In the genomic region with DNA sequence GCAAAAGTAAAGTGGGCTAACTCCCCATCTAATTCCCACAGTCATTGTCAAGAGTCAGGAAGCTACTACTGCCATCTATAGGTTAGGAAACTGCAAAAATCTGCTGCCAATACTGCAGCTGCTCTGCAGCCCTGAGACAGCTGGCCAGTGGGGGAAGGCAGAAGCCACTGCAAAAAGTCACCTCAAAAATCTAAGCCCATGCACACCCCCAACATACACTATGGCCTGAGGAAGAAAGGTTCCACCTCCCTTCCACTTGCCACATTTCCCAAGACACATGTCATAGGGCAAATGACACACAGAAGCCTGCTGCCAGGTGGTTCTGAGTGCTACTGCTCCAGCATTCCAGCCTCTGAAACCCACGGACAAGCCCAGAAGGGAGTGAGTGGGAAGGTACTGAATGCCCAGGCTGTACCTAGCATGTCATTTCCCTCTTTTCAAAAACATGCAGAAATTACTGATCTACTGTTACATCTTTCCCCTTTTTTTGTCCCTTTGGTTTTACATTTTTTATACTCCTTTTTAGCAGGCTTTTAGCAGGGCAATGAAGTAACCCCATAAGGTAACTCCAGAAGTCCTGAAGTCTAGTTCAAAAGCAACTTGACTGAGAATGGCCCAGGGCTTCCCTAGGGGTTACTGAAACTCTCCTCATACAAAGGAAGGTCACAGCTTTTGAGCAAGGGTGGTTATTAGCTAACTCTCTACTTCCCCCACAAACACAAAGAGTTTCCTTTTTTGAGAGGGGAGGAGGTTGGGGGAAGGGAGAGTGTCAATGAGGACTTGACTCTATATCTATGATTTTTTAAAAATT, we compare ENCODE assay signal across 8 cellular contexts. TPM values are rescaled to one million over a fixed set of nuclear protein-coding genes. Genes with fewer than 3 reads are reported as not detected.
DNase-seq lines count a peak whose midpoint lies in the region; ATAC-seq and TF ChIP-seq lines count a peak whose summit lies in the region.

No MANE protein-coding gene starts in this region.

- peak; percentile 92 for ATAC-seq in GM21447 (IDR thresholded peaks at IDR 0.05; ENCODE audit: unreplicated experiment)

- peaks cover 0 to 9% (median 0%) of the 10 kb centered on the region in 11 experiments; a peak in 5 of 22 replicates for H4K20me1 ChIP-seq in BLaER1 treated with 17β-estradiol and CSF1 and Interleukin-3, amounts not matched to agents 10 nM and 100 nM

- H3K9me3 ChIP-seq in BLaER1 treated with 17β-estradiol and CSF1 and Interleukin-3, amounts not matched to agents 10 nM and 100 nM (replicated peaks in 1 of 11) = no peaks in the 10 kb centered on the region; a peak in 1 of 22 replicates
- H3K9me3 ChIP-seq in mesodermal cell (ENCODE audit: control insufficient read depth, low read length) (no peaks in the 10 kb centered on the region), colonic mucosa (no peaks in the 10 kb centered on the region), ascending aorta (no peaks in the 10 kb centered on the region)

- peak overlapping the region; percentile 58 to 98 (median 95) for H3K27ac ChIP-seq in BLaER1 treated with 17β-estradiol and CSF1 and Interleukin-3, amounts not matched to agents 10 nM and 100 nM
- H3K27ac ChIP-seq in mesodermal cell (ENCODE audit: low read depth, low read length, severe bottlenecking) (peak overlapping the region; percentile 16), colonic mucosa (no peak overlapping the region), ascending aorta (no peak overlapping the region)

- intact Hi-C loops in colonic mucosa (cut with DNase I) = no loop called here
- intact Hi-C loops in ascending aorta (cut with DNase I) = no loop called here

- peaks cover 13% of the 10 kb centered on the region for H3K36me3 Mint-ChIP-seq in chondrocyte (ENCODE audit: low read depth)

- peak; percentile 26 for DNase-seq in NCI-H460 (ENCODE audit: extremely low read depth, low read depth)
- no peak for DNase-seq in chondrocyte (ENCODE audit: low spot score)
- DNase-seq in colonic mucosa = no peak
- DNase-seq in ascending aorta (ENCODE audit: low spot score in 2 of 2) = no peak
- DNase-seq in T-helper 9 cell = no peak

- TF ChIP-seq CTCF in chondrocyte (IDR thresholded peaks at IDR 0.05) (peak; percentile 77), colonic mucosa (IDR thresholded peaks at IDR 0.05) (no peak), ascending aorta (IDR thresholded peaks at IDR 0.05) (no peak)

- H3K36me3 ChIP-seq in BLaER1 treated with 17β-estradiol and CSF1 and Interleukin-3, amounts not matched to agents 10 nM and 100 nM = peaks cover 24 to 64% (median 49%) of the 10 kb centered on the region in 11 experiments
- H3K36me3 ChIP-seq in mesodermal cell (ENCODE audit: control insufficient read depth, insufficient read depth, low read length) (peaks cover 34% of the 10 kb centered on the region), colonic mucosa (no peaks in the 10 kb centered on the region), ascending aorta (peaks cover 16 to 39% of the 10 kb centered on the region in 2 donors)

- peak overlapping the region; percentile 88 to 97 (median 93) for H3K4me2 ChIP-seq in BLaER1 treated with 17β-estradiol and CSF1 and Interleukin-3, amounts not matched to agents 10 nM and 100 nM

- WGBS in mesodermal cell (ENCODE audit: insufficient coverage in 2 of 2), 2 experiments = 60% methylated on average over 1 of the region's 1 CpG; no CpG with 5 or more reads in 1 of the 2 experiments

- H3K4me3 Mint-ChIP-seq in chondrocyte (ENCODE audit: unreplicated experiment) = no peak overlapping the region

- H3K27me3 ChIP-seq in BLaER1 treated with 17β-estradiol and CSF1 and Interleukin-3, amounts not matched to agents 10 nM and 100 nM = no peaks in the 10 kb centered on the region
- H3K27me3 ChIP-seq in colonic mucosa (no peaks in the 10 kb centered on the region), ascending aorta (no peaks in the 10 kb centered on the region)

- no peaks in the 10 kb centered on the region for H3K9me3 Mint-ChIP-seq in chondrocyte (ENCODE audit: low read depth)

- peak overlapping the region; percentile 13 for H3K27ac Mint-ChIP-seq in chondrocyte (ENCODE audit: unreplicated experiment)

- peak overlapping the region; percentile 20 to 87 (median 81); a peak in 21 of 22 replicates for H3K9ac ChIP-seq in BLaER1 treated with 17β-estradiol and CSF1 and Interleukin-3, amounts not matched to agents 10 nM and 100 nM
- no peak overlapping the region for H3K9ac ChIP-seq in colonic mucosa (ENCODE audit: low read depth in 2 of 2, low read length in 2 of 2)

- H3K4me3 ChIP-seq in BLaER1 treated with 17β-estradiol and CSF1 and Interleukin-3, amounts not matched to agents 10 nM and 100 nM = peak overlapping the region; percentile 4 to 61 (median 46); a peak in 15 of 20 replicates
- H3K4me3 ChIP-seq in mesodermal cell (ENCODE audit: extremely low read depth, insufficient read depth, low read length, poor library complexity, severe bottlenecking) (no peak overlapping the region), colonic mucosa (no peak overlapping the region), ascending aorta (no peak overlapping the region)

- H3K27me3 Mint-ChIP-seq in chondrocyte (ENCODE audit: low read depth) = no peaks in the 10 kb centered on the region

- H3K4me1 ChIP-seq in BLaER1 treated with 17β-estradiol and CSF1 and Interleukin-3, amounts not matched to agents 10 nM and 100 nM = peaks cover 35 to 70% (median 50%) of the 10 kb centered on the region in 10 experiments
- H3K4me1 ChIP-seq in mesodermal cell (ENCODE audit: control insufficient read depth, insufficient read depth, low read length, poor library complexity, severe bottlenecking) (peaks cover 18% of the 10 kb centered on the region), colonic mucosa (no peaks in the 10 kb centered on the region), ascending aorta (no peaks in the 10 kb centered on the region)

- peaks cover 37% of the 10 kb centered on the region for H3K4me1 Mint-ChIP-seq in chondrocyte (ENCODE audit: low read depth)

RNA-seq across cellular contexts. Expression of a gene that starts 36.8 kb away (rescaled TPM):
- 15.0 and 16.7 TPM in 2 replicates for total RNA-seq in NCI-H460 (2014; rRNA removed; shearing (Covaris generic))
- 19.1 and 23.6 TPM in 2 replicates for polyA plus RNA-seq in NCI-H460 (2014; cell fraction: nucleus; rRNA removed)
- total RNA-seq in chondrocyte (44.4 to 55.6 TPM (median 45.8 TPM) in 3 replicates), colonic mucosa (10 to 100 TPM; 71.6 to 82.5 TPM), ascending aorta (34.7 TPM)
- polyA plus RNA-seq in mesodermal cell (2013, experiment 1 of 2) = 33.5 TPM
- polyA plus RNA-seq in mesodermal cell (2013, experiment 2 of 2) = 27.7 TPM

RNA-seq across cellular contexts. Expression of a gene that starts 45.7 kb away (rescaled TPM):
- total RNA-seq in NCI-H460 (2014; rRNA removed; shearing (Covaris generic)) = not detected in 2 replicates
- polyA plus RNA-seq in NCI-H460 (2014; cell fraction: nucleus; rRNA removed) = not detected in 2 replicates
- total RNA-seq in chondrocyte = not detected in 3 replicates
- not detected for polyA plus RNA-seq in mesodermal cell (2013, experiment 1 of 2)
- not detected for polyA plus RNA-seq in mesodermal cell (2013, experiment 2 of 2)
- total RNA-seq in colonic mucosa = not detected
- not detected for total RNA-seq in ascending aorta

RNA-seq across cellular contexts. Expression of a gene that starts 59.0 kb away (rescaled TPM):
- 7.3 and 7.8 TPM in 2 replicates for total RNA-seq in NCI-H460 (2014; rRNA removed; shearing (Covaris generic))
- polyA plus RNA-seq in NCI-H460 (2014; cell fraction: nucleus; rRNA removed) = 11.4 and 12.5 TPM in 2 replicates
- total RNA-seq in chondrocyte = 17.8 to 18.3 TPM (median 18.3 TPM) in 3 replicates
- polyA plus RNA-seq in mesodermal cell (2013, experiment 1 of 2) = 15.2 TPM
- polyA plus RNA-seq in mesodermal cell (2013, experiment 2 of 2) = 13.8 TPM
- total RNA-seq in colonic mucosa = 10 to 100 TPM; 12.8 to 16.1 TPM
- 30.5 TPM for total RNA-seq in ascending aorta

Comparison
In these comparisons a context has a peak if more than half of its experiments do, and no peak if none do; other contexts are left out.
1. H3K27ac ChIP-seq: peak in BLaER1 treated with 17β-estradiol and CSF1 and Interleukin-3, amounts not matched to agents 10 nM and 100 nM (11 of 11) and mesodermal cell (single experiment); none in colonic mucosa (single experiment) and ascending aorta (0 of 2).
2. H3K4me3 ChIP-seq: peak in BLaER1 treated with 17β-estradiol and CSF1 and Interleukin-3, amounts not matched to agents 10 nM and 100 nM (10 of 10); none in mesodermal cell (single experiment), colonic mucosa (single experiment) and ascending aorta (0 of 2).
3. H3K9ac ChIP-seq: peak in BLaER1 treated with 17β-estradiol and CSF1 and Interleukin-3, amounts not matched to agents 10 nM and 100 nM (11 of 11); none in colonic mucosa (0 of 2).